In genomic region chr16:84420556-84420955, GRCh38 we compare ENCODE assay signal across 10 cellular contexts. TPM values are rescaled to one million over a fixed set of nuclear protein-coding genes. Genes with fewer than 3 reads are reported as not detected.
A peak's percentile ranks its signal among the peaks of the same experiment; 100 is the strongest.
DNase-seq lines count a peak whose midpoint lies in the region; ATAC-seq, FAIRE-seq and TF ChIP-seq lines count a peak whose summit lies in the region.
"Not testable (repeated sequence)": the region's sequence is repeated elsewhere in the genome, so short reads cannot be mapped to it uniquely, and the experiment has no call there.
"Had no signal": no experiment of that assay in that cellular context is flagged by ENCODE, and none has a peak within 500 bp of the region (broad histone marks: within the 10 kb centered on the region; RNA-seq: fewer than 3 reads in every experiment).

No MANE protein-coding gene starts in this region.

- H3K9me3 Mint-ChIP-seq in WTC11: peaks cover 14% of the 10 kb centered on the region
- peaks cover 12% of the 10 kb centered on the region for H3K9me3 Mint-ChIP-seq in activated T-helper 1 cell treated with anti-CD3 and anti-CD28 coated beads, Interleukin-12 subunit alpha, Interleukin-12 subunit beta, Interleukin-2, Interleukin-4 antibody, amounts not matched to agents 30 ng/mL and 10 ng/mL and 1 ng/mL, durations not matched to agents 14 hours and 24 hours and 36 hours
- peaks cover 13% of the 10 kb centered on the region for H3K9me3 Mint-ChIP-seq in dendritic cell treated with granulocyte-macrophage colony-stimulating factor and Interleukin-4, amounts not matched to agents 40 ng/mL and 50 ng/mL, for 4 days

- not testable (repeated sequence) for H3K27me3 ChIP-seq in small intestine (ENCODE audit: control insufficient read depth in 2 of 2, insufficient read depth in 2 of 2, low read length in 2 of 2)

- H3K4me1 Mint-ChIP-seq in WTC11; activated T-helper 1 cell treated with anti-CD3 and anti-CD28 coated beads, Interleukin-12 subunit alpha, Interleukin-12 subunit beta, Interleukin-2, Interleukin-4 antibody, amounts not matched to agents 30 ng/mL and 10 ng/mL and 1 ng/mL, durations not matched to agents 14 hours and 24 hours and 36 hours (ENCODE audit: low read depth); dendritic cell treated with granulocyte-macrophage colony-stimulating factor and Interleukin-4, amounts not matched to agents 40 ng/mL and 50 ng/mL, for 4 days (ENCODE audit: low read depth): not testable (repeated sequence)

- H3K36me3 ChIP-seq in small intestine (ENCODE audit: control insufficient read depth in 2 of 2, insufficient read depth in 2 of 2, low read length in 2 of 2): not testable (repeated sequence)

- not testable (repeated sequence) for H3K27ac ChIP-seq in small intestine (ENCODE audit: low read depth in 1 of 2, low read length in 1 of 2)

- WGBS in small intestine, 3 donors: 63 to 83% (median 65%) methylated on average over 6 of the region's 6 CpGs

- H3K27me3 Mint-ChIP-seq in WTC11 (ENCODE audit: low read depth); activated T-helper 1 cell treated with anti-CD3 and anti-CD28 coated beads, Interleukin-12 subunit alpha, Interleukin-12 subunit beta, Interleukin-2, Interleukin-4 antibody, amounts not matched to agents 30 ng/mL and 10 ng/mL and 1 ng/mL, durations not matched to agents 14 hours and 24 hours and 36 hours (ENCODE audit: insufficient read depth): not testable (repeated sequence)
- H3K27me3 Mint-ChIP-seq in dendritic cell treated with granulocyte-macrophage colony-stimulating factor and Interleukin-4, amounts not matched to agents 40 ng/mL and 50 ng/mL, for 4 days: peaks cover 18% of the 10 kb centered on the region

- not testable (repeated sequence) for FAIRE-seq in small intestine (lab: Jason Lieb, UNC)

- DNase-seq in CD1c-positive myeloid dendritic cell (ENCODE audit: extremely low spot score) (peak; percentile 61), MV-4-11 (lab: John Stamatoyannopoulos, UW) (peak; percentile 49), OCI-M1 (lab: John Stamatoyannopoulos, UW) (peak; percentile 45), small intestine (peak; percentile 35)
- not testable (repeated sequence) for DNase-seq in WTC11 (ENCODE audit: low spot score); activated T-helper 1 cell treated with anti-CD3 and anti-CD28 coated beads, Interleukin-12 subunit alpha, Interleukin-12 subunit beta, Interleukin-2, Interleukin-4 antibody, amounts not matched to agents 30 ng/mL and 10 ng/mL and 1 ng/mL, durations not matched to agents 14 hours and 24 hours and 36 hours (ENCODE audit: low spot score)

- not testable (repeated sequence) for H3K9me3 ChIP-seq in small intestine (ENCODE audit: control insufficient read depth, low read depth)

- TF ChIP-seq CTCF in WTC11 (IDR thresholded peaks at IDR 0.05): not testable (repeated sequence)

- H3K4me3 ChIP-seq in small intestine (ENCODE audit: low read depth in 1 of 2, low read length in 2 of 2): not testable (repeated sequence)

- CTCF ChIA-PET in WTC11 (lab: Charles Lee): interaction anchor here (0.6 kb wide), 1 partner anchor 52 kb away, joined by 3 read pairs; the partner anchor contains the start of gene ATP2C2

- not testable (repeated sequence) for H3K4me1 ChIP-seq in small intestine (ENCODE audit: control insufficient read depth in 2 of 2, insufficient read depth in 1 of 2, low read depth in 1 of 2, low read length in 1 of 2)

- intact Hi-C loops in activated T-helper 1 cell treated with anti-CD3 and anti-CD28 coated beads, Interleukin-12 subunit alpha, Interleukin-12 subunit beta, Interleukin-2, Interleukin-4 antibody, amounts not matched to agents 30 ng/mL and 10 ng/mL and 1 ng/mL, durations not matched to agents 14 hours and 24 hours and 36 hours (cut with micrococcal nuclease); dendritic cell treated with granulocyte-macrophage colony-stimulating factor and Interleukin-4, amounts not matched to agents 40 ng/mL and 50 ng/mL, for 4 days (cut with micrococcal nuclease): not testable (repeated sequence)

- ATAC-seq in WTC11: not testable (repeated sequence)

- POLR2A ChIA-PET in WTC11 (lab: Charles Lee): not testable (repeated sequence)

- 0 out of 2 replicates have a peak overlapping the region, but pooled peaks have one; percentile 1 for H3K27ac Mint-ChIP-seq in WTC11
- H3K27ac Mint-ChIP-seq in activated T-helper 1 cell treated with anti-CD3 and anti-CD28 coated beads, Interleukin-12 subunit alpha, Interleukin-12 subunit beta, Interleukin-2, Interleukin-4 antibody, amounts not matched to agents 30 ng/mL and 10 ng/mL and 1 ng/mL, durations not matched to agents 14 hours and 24 hours and 36 hours: peak overlapping the region; percentile 49
- H3K27ac Mint-ChIP-seq in dendritic cell treated with granulocyte-macrophage colony-stimulating factor and Interleukin-4, amounts not matched to agents 40 ng/mL and 50 ng/mL, for 4 days: peak overlapping the region; percentile 4

- H3K36me3 Mint-ChIP-seq in WTC11: peaks cover 12% of the 10 kb centered on the region
- not testable (repeated sequence) for H3K36me3 Mint-ChIP-seq in activated T-helper 1 cell treated with anti-CD3 and anti-CD28 coated beads, Interleukin-12 subunit alpha, Interleukin-12 subunit beta, Interleukin-2, Interleukin-4 antibody, amounts not matched to agents 30 ng/mL and 10 ng/mL and 1 ng/mL, durations not matched to agents 14 hours and 24 hours and 36 hours (ENCODE audit: low read depth); dendritic cell treated with granulocyte-macrophage colony-stimulating factor and Interleukin-4, amounts not matched to agents 40 ng/mL and 50 ng/mL, for 4 days (ENCODE audit: low read depth)

- H3K4me3 Mint-ChIP-seq in WTC11; activated T-helper 1 cell treated with anti-CD3 and anti-CD28 coated beads, Interleukin-12 subunit alpha, Interleukin-12 subunit beta, Interleukin-2, Interleukin-4 antibody, amounts not matched to agents 30 ng/mL and 10 ng/mL and 1 ng/mL, durations not matched to agents 14 hours and 24 hours and 36 hours; dendritic cell treated with granulocyte-macrophage colony-stimulating factor and Interleukin-4, amounts not matched to agents 40 ng/mL and 50 ng/mL, for 4 days: not testable (repeated sequence)

RNA-seq across cellular contexts. Expression of gene ATP2C2, which starts 52.2 kb away (rescaled TPM):
- total RNA-seq in WTC11 (2021): 2.4 to 4.3 TPM (median 2.8 TPM) in 3 replicates
- not detected in 2 replicates for total RNA-seq in activated T-helper 1 cell treated with anti-CD3 and anti-CD28 coated beads, Interleukin-12 subunit alpha, Interleukin-12 subunit beta, Interleukin-2, Interleukin-4 antibody, amounts not matched to agents 30 ng/mL and 10 ng/mL and 1 ng/mL, durations not matched to agents 14 hours and 24 hours and 36 hours
- polyA plus RNA-seq in small intestine: 10 to 100 TPM in 1 of 3 donors, 1 to 10 TPM in 2; 4.0 to 45.7 (median 5.1) TPM
- total RNA-seq: CD4-positive, alpha-beta T cell; Daoy; GM23248 had no signal
